In the genomic region with DNA sequence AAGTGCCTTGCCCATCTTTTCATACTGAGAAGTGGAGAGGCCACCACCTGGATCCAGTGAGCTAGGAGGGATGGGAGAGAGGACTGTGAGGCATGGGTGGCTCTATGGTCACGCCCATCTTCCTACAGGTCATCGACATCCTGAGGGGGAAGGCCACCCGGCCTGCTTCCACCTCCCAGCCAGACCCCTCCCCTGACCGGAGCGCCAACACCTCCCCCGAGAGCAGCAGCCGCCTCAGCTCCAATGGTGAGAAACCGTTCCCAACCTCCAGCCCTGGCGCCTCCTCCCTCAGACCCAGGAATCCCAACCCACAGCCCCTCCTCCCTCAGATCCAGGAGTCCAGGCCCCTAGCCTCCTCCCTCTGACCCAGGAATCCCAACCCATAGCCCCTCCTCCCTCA, we compare ENCODE assay signal across 12 cellular contexts. TPM values are rescaled to one million over a fixed set of nuclear protein-coding genes. Genes with fewer than 3 reads are reported as not detected.
DNase-seq lines count a peak whose midpoint lies in the region; ATAC-seq, FAIRE-seq and TF ChIP-seq lines count a peak whose summit lies in the region.
"Had no signal": no experiment of that assay in that cellular context is flagged by ENCODE, and none has a peak within 500 bp of the region (broad histone marks: within the 10 kb centered on the region; RNA-seq: fewer than 3 reads in every experiment).

No MANE protein-coding gene starts in this region.

- H2AFZ ChIP-seq in H1 (ENCODE audit: low read length), result no peak overlapping the region

- H3K36me3 ChIP-seq in H1 (ENCODE audit: control insufficient read depth in 2 of 4, insufficient read depth in 4 of 4, low read length in 3 of 4) (no peaks in the 10 kb centered on the region), upper lobe of right lung (peaks cover 41% of the 10 kb centered on the region)

- no peak overlapping the region for H4K91ac ChIP-seq in H1 (replicated peaks; ENCODE audit: insufficient read length, low read length)

- peak overlapping the region; percentile 90; the same call in 1 of the 2 replicates for H2BK12ac ChIP-seq in H1 (ENCODE audit: low read depth, low read length)

- peaks cover 23% of the 10 kb centered on the region for H3K23me2 ChIP-seq in H1 (ENCODE audit: low read depth, low read length)

- DNase-seq in activated naive CD8-positive, alpha-beta T cell treated with anti-CD3 and anti-CD28 coated beads, Interleukin-2, amount 10 ng/mL, durations not matched to agents 7 days and 5 days, result no peak
- no peak for DNase-seq in activated naive CD8-positive, alpha-beta T cell treated with anti-CD3 and anti-CD28 coated beads, Interleukin-2, amount 50 U/mL, for 24 hours
- DNase-seq in H1 (ENCODE audit: low read depth in 1 of 2, low spot score in 2 of 2) (peak in 1 of 2 experiments; percentile 78), naive B cell (no peak), upper lobe of right lung (no peak), NCI-H510A treated with DMSO at 0.1 percent for 48 hours (lab: John Stamatoyannopoulos, UW) (no peak), GM12892 (ENCODE audit: insufficient read length) (no peak), NCI-H146 (lab: John Stamatoyannopoulos, UW) (no peak)
- DNase-seq: stimulated activated CD4-positive, alpha-beta T cell treated with anti-CD3 and anti-CD28 coated beads, Interleukin-4, amount 100 ng/mL, for 4 hours had no signal

- no peak overlapping the region for H3K56ac ChIP-seq in H1 (replicated peaks; ENCODE audit: insufficient read length, low read depth, low read length)

- CTCF ChIA-PET in H1 (lab: Charles Lee; ENCODE audit: partially characterized antibody), result interaction anchor here (0.9 to 2.5 kb wide), 7 partner anchors 8 to 69 kb away, joined by 3 to 34 read pairs (median 4); no protein-coding TSS in a partner anchor

- peak overlapping the region; percentile 83; the same call in 1 of the 2 replicates for H3K18ac ChIP-seq in H1 (ENCODE audit: extremely low read depth, low read length)

- peak overlapping the region; percentile 42 to 66 (median 54); a peak in 7 of 8 replicates for H3K4me3 ChIP-seq in H1 (ENCODE audit: extremely low read depth in 1 of 4, insufficient read depth in 2 of 4, low read depth in 3 of 4, low read length in 4 of 4)
- peak overlapping the region; percentile 43 for H3K4me3 ChIP-seq in upper lobe of right lung

- H2BK120ac ChIP-seq in H1 (replicated peaks; ENCODE audit: low read depth, low read length), result no peak overlapping the region

- H4K5ac ChIP-seq in H1 (ENCODE audit: insufficient read length, low read depth, low read length), result no peak overlapping the region

- no peak overlapping the region for H3K9ac ChIP-seq in H1 (replicated peaks in 1 of 4; ENCODE audit: extremely low read depth in 1 of 4, low read depth in 3 of 4, low read length in 3 of 4)

- H3K79me1 ChIP-seq in H1 (ENCODE audit: low read depth, low read length), result no peaks in the 10 kb centered on the region

- H4K8ac ChIP-seq in H1 (ENCODE audit: extremely low read depth, insufficient read depth, low read length), result no peak overlapping the region

- FAIRE-seq in H1 (lab: Jason Lieb, UNC) (no peak), GM12892 (lab: Jason Lieb, UNC) (no peak)
- FAIRE-seq: bronchial epithelial cell had no signal

- H3K79me2 ChIP-seq in H1 (ENCODE audit: control insufficient read depth in 1 of 2, insufficient read depth in 2 of 2, low read length in 2 of 2), result no peaks in the 10 kb centered on the region

- 25% methylated on average over 2 of the region's 9 CpGs; no CpG with 5 or more reads in 1 of the 2 experiments for WGBS in H1 (ENCODE audit: extremely low coverage in 1 of 2, insufficient coverage in 1 of 2, insufficient read length in 1 of 2, insufficient replicate concordance in 2 of 2, low coverage in 1 of 2, low lambda C conversion rate in 2 of 2, missing lambda C conversion rate in 1 of 2), 2 experiments

- H4K20me1 ChIP-seq in H1 (replicated peaks in 1 of 2; ENCODE audit: control insufficient read depth in 1 of 2, insufficient read depth in 2 of 2, low read length in 2 of 2), result peaks cover 0 to 6% of the 10 kb centered on the region in 2 experiments

- H3K27me3 Mint-ChIP-seq in activated naive CD8-positive, alpha-beta T cell treated with anti-CD3 and anti-CD28 coated beads, Interleukin-2, amount 10 ng/mL, durations not matched to agents 7 days and 5 days, result no peaks in the 10 kb centered on the region
- H3K27me3 Mint-ChIP-seq in activated naive CD8-positive, alpha-beta T cell treated with anti-CD3 and anti-CD28 coated beads, Interleukin-2, amount 50 U/mL, for 24 hours, result no peaks in the 10 kb centered on the region
- H3K27me3 Mint-ChIP-seq in naive B cell, result no peaks in the 10 kb centered on the region

- no peak overlapping the region for H2BK5ac ChIP-seq in H1 (ENCODE audit: low read depth, low read length)

- peaks cover 42% of the 10 kb centered on the region for H3K36me3 Mint-ChIP-seq in activated naive CD8-positive, alpha-beta T cell treated with anti-CD3 and anti-CD28 coated beads, Interleukin-2, amount 10 ng/mL, durations not matched to agents 7 days and 5 days
- peaks cover 23% of the 10 kb centered on the region for H3K36me3 Mint-ChIP-seq in activated naive CD8-positive, alpha-beta T cell treated with anti-CD3 and anti-CD28 coated beads, Interleukin-2, amount 50 U/mL, for 24 hours (ENCODE audit: low read depth)
- H3K36me3 Mint-ChIP-seq in naive B cell, result peaks cover 0 to 6% of the 10 kb centered on the region in 2 donors

- intact Hi-C loops in upper lobe of right lung (cut with DNase I), result no loop called here

- peaks cover 26 to 43% (median 41%) of the 10 kb centered on the region in 4 experiments for H3K27me3 ChIP-seq in H1 (replicated peaks in 1 of 4; ENCODE audit: control insufficient read depth in 3 of 4, extremely low read depth in 1 of 4, insufficient read depth in 3 of 4, low read length in 3 of 4)
- no peaks in the 10 kb centered on the region for H3K27me3 ChIP-seq in upper lobe of right lung

- no peak for ATAC-seq in activated naive CD8-positive, alpha-beta T cell treated with anti-CD3 and anti-CD28 coated beads, Interleukin-2, amount 10 ng/mL, durations not matched to agents 7 days and 5 days (ENCODE audit: low read depth)
- ATAC-seq in activated naive CD8-positive, alpha-beta T cell treated with anti-CD3 and anti-CD28 coated beads, Interleukin-2, amount 50 U/mL, for 24 hours, result no peak
- ATAC-seq in naive B cell (ENCODE audit: low read depth in 2 of 2) (no peak), upper lobe of right lung (no peak)

- H3K27ac ChIP-seq in H1 (ENCODE audit: low read depth, low read length) (no peak overlapping the region), upper lobe of right lung (peak overlapping the region; percentile 72)

- H3K23ac ChIP-seq in H1 (ENCODE audit: insufficient read length), result no peak overlapping the region

- H2BK15ac ChIP-seq in H1 (ENCODE audit: low read length), result no peak overlapping the region

- H3K9me3 ChIP-seq in H1 (ENCODE audit: insufficient read depth in 2 of 2, low read depth in 1 of 2, low read length in 1 of 2) (no peaks in the 10 kb centered on the region), upper lobe of right lung (no peaks in the 10 kb centered on the region)

- POLR2A ChIA-PET in activated naive CD8-positive, alpha-beta T cell treated with anti-CD3 and anti-CD28 coated beads, Interleukin-2, amount 10 ng/mL, durations not matched to agents 7 days and 5 days (lab: Charles Lee), result no interaction called here
- POLR2A ChIA-PET in H1 (lab: Charles Lee; ENCODE audit: partially characterized antibody), result interaction anchor here (0.6 to 2.5 kb wide), 6 partner anchors 12 to 76 kb away, joined by 3 to 7 read pairs (median 4); no protein-coding TSS in a partner anchor

- no peak for TF ChIP-seq RAD21 in H1 (IDR thresholded peaks at IDR 0.05 in 1 of 2, conservative IDR thresholded peaks at IDR 0.05 in 1 of 2; ENCODE audit: low read depth in 2 of 2, low read length in 2 of 2)

- H3K4me3 Mint-ChIP-seq in activated naive CD8-positive, alpha-beta T cell treated with anti-CD3 and anti-CD28 coated beads, Interleukin-2, amount 10 ng/mL, durations not matched to agents 7 days and 5 days, result no peak overlapping the region
- H3K4me3 Mint-ChIP-seq in activated naive CD8-positive, alpha-beta T cell treated with anti-CD3 and anti-CD28 coated beads, Interleukin-2, amount 50 U/mL, for 24 hours, result no peak overlapping the region
- no peak overlapping the region for H3K4me3 Mint-ChIP-seq in naive B cell

- peaks cover 3% of the 10 kb centered on the region for H3K9me3 Mint-ChIP-seq in activated naive CD8-positive, alpha-beta T cell treated with anti-CD3 and anti-CD28 coated beads, Interleukin-2, amount 10 ng/mL, durations not matched to agents 7 days and 5 days
- no peaks in the 10 kb centered on the region for H3K9me3 Mint-ChIP-seq in activated naive CD8-positive, alpha-beta T cell treated with anti-CD3 and anti-CD28 coated beads, Interleukin-2, amount 50 U/mL, for 24 hours
- H3K9me3 Mint-ChIP-seq in naive B cell, result no peaks in the 10 kb centered on the region

- peak overlapping the region; percentile 81 to 100 for H3K4me2 ChIP-seq in H1 (ENCODE audit: insufficient read depth in 1 of 2, low read depth in 2 of 2, low read length in 2 of 2)

- no peak for TF ChIP-seq EP300 in H1 (IDR thresholded peaks at IDR 0.05; ENCODE audit: borderline replicate concordance in 1 of 2, low read depth in 2 of 2, low read length in 2 of 2)

- H3K4ac ChIP-seq in H1 (replicated peaks; ENCODE audit: insufficient read length, low read depth, low read length), result no peak overlapping the region

- H3K4me1 Mint-ChIP-seq in activated naive CD8-positive, alpha-beta T cell treated with anti-CD3 and anti-CD28 coated beads, Interleukin-2, amount 10 ng/mL, durations not matched to agents 7 days and 5 days, result peaks cover 44% of the 10 kb centered on the region
- peaks cover 34% of the 10 kb centered on the region for H3K4me1 Mint-ChIP-seq in activated naive CD8-positive, alpha-beta T cell treated with anti-CD3 and anti-CD28 coated beads, Interleukin-2, amount 50 U/mL, for 24 hours
- peaks cover 15 to 50% (median 17%) of the 10 kb centered on the region in 3 donors for H3K4me1 Mint-ChIP-seq in naive B cell

- peak overlapping the region; percentile 30 for H3K27ac Mint-ChIP-seq in activated naive CD8-positive, alpha-beta T cell treated with anti-CD3 and anti-CD28 coated beads, Interleukin-2, amount 10 ng/mL, durations not matched to agents 7 days and 5 days
- no peak overlapping the region for H3K27ac Mint-ChIP-seq in activated naive CD8-positive, alpha-beta T cell treated with anti-CD3 and anti-CD28 coated beads, Interleukin-2, amount 50 U/mL, for 24 hours
- H3K27ac Mint-ChIP-seq in naive B cell, result peak overlapping the region in 4 of 6 donors; percentile 15 to 54 (median 38)

- H3K14ac ChIP-seq in H1 (ENCODE audit: insufficient read length), result no peak overlapping the region

- TF ChIP-seq CTCF in H1 (IDR thresholded peaks at IDR 0.05; ENCODE audit: control extremely low read depth in 1 of 3, insufficient read depth in 1 of 3, low read depth in 1 of 3, low read length in 3 of 3), result no peak
- no peak for TF ChIP-seq CTCF in upper lobe of right lung (IDR thresholded peaks at IDR 0.05)

- H2AK5ac ChIP-seq in H1 (ENCODE audit: low read depth, low read length), result no peak overlapping the region

- H2BK20ac ChIP-seq in H1 (ENCODE audit: low read length), result no peak overlapping the region

- H3K4me1 ChIP-seq in H1 (replicated peaks in 1 of 4; ENCODE audit: control insufficient read depth in 3 of 4, insufficient read depth in 4 of 4, low read length in 3 of 4) (peaks cover 10 to 35% (median 17%) of the 10 kb centered on the region in 4 experiments), upper lobe of right lung (peaks cover 37% of the 10 kb centered on the region)

- TF ChIP-seq POLR2A in H1 (IDR thresholded peaks at IDR 0.05; ENCODE audit: control extremely low read depth in 1 of 2, low read depth in 2 of 2, low read length in 2 of 2) (no peak), GM12892 (IDR thresholded peaks at IDR 0.05; ENCODE audit: low read depth, low read length) (no peak)

RNA-seq across cellular contexts. Expression of a gene that starts 10.1 kb away (rescaled TPM):
- total RNA-seq in activated naive CD8-positive, alpha-beta T cell treated with anti-CD3 and anti-CD28 coated beads, Interleukin-2, amount 10 ng/mL, durations not matched to agents 7 days and 5 days, result 10 to 100 TPM; 25.0 to 28.8 TPM
- total RNA-seq in H1 (2021; fragmentation: NEBNext Ultra II Directional; extraction: Animal tissue kit (Norgen Biotek cat#: 25700)), result 1.7 and 2.4 TPM in 2 replicates
- polyA plus RNA-seq in H1 (2011; rRNA removed) (0.88 and 3.0 TPM in 2 replicates), naive B cell (ENCODE audit: low read depth in 6 of 6) (10 to 100 TPM in 5 of 6 donors, 1 to 10 TPM in 1; 8.2 to 17.4 (median 14.1) TPM)
- polyA plus RNA-seq in H1 (2011; cell fraction: cytosol; rRNA removed), result 1.5 TPM
- 2.2 TPM for polyA plus RNA-seq in H1 (2011; cell fraction: nucleus; rRNA removed)
- 1.7 to 3.7 TPM (median 2.5 TPM) in 4 replicates for polyA plus RNA-seq in H1 (2012, experiment 1 of 2)
- 2.0 TPM for polyA plus RNA-seq in H1 (2012, experiment 2 of 2)
- polyA plus RNA-seq in H1 (2013, experiment 1 of 2), result 2.5 TPM
- 3.0 TPM for polyA plus RNA-seq in H1 (2013, experiment 2 of 2)
- polyA minus RNA-seq in H1 (2011; rRNA and poly(A)+ RNA removed), result 0.24 and 0.28 TPM in 2 replicates
- polyA minus RNA-seq in H1 (2011; cell fraction: cytosol; rRNA and poly(A)+ RNA removed), result 2.6 TPM
- 1.2 TPM for polyA minus RNA-seq in H1 (2011; cell fraction: nucleus; rRNA and poly(A)+ RNA removed)
- 87.4 TPM for total RNA-seq in upper lobe of right lung
- polyA plus RNA-seq in GM12892 (2012; ENCODE audit: missing spikeins), result 3.3 TPM

RNA-seq across cellular contexts. Expression of a gene that starts 19.1 kb away (rescaled TPM):
- total RNA-seq in activated naive CD8-positive, alpha-beta T cell treated with anti-CD3 and anti-CD28 coated beads, Interleukin-2, amount 10 ng/mL, durations not matched to agents 7 days and 5 days, result not detected
- total RNA-seq in H1 (2021; fragmentation: NEBNext Ultra II Directional; extraction: Animal tissue kit (Norgen Biotek cat#: 25700)), result 17.4 and 19.2 TPM in 2 replicates
- polyA plus RNA-seq in H1 (2011; rRNA removed), result 35.7 and 53.4 TPM in 2 replicates
- polyA plus RNA-seq in H1 (2011; cell fraction: cytosol; rRNA removed), result 29.6 TPM
- polyA plus RNA-seq in H1 (2011; cell fraction: nucleus; rRNA removed), result 73.8 TPM
- 10.4 to 27.8 TPM (median 20.4 TPM) in 4 replicates for polyA plus RNA-seq in H1 (2012, experiment 1 of 2)
- polyA plus RNA-seq in H1 (2012, experiment 2 of 2), result 14.5 TPM
- 15.0 TPM for polyA plus RNA-seq in H1 (2013, experiment 1 of 2)
- 13.7 TPM for polyA plus RNA-seq in H1 (2013, experiment 2 of 2)
- polyA minus RNA-seq in H1 (2011; rRNA and poly(A)+ RNA removed), result 20.2 and 26.7 TPM in 2 replicates
- polyA minus RNA-seq in H1 (2011; cell fraction: cytosol; rRNA and poly(A)+ RNA removed), result 23.1 TPM
- polyA minus RNA-seq in H1 (2011; cell fraction: nucleus; rRNA and poly(A)+ RNA removed), result 37.0 TPM
- not detected for polyA plus RNA-seq in naive B cell (ENCODE audit: low read depth in 6 of 6)
- total RNA-seq in upper lobe of right lung, result 3.2 TPM
- polyA plus RNA-seq in GM12892 (2012; ENCODE audit: missing spikeins), result not detected
- total RNA-seq: T-helper 2 cell treated with Interferon-gamma antibody and Interleukin-4, amounts not matched to agents 100 ng/mL and 5 ng/mL, for 36 hours had no signal

RNA-seq across cellular contexts. Expression of a gene that starts 50.3 kb away (rescaled TPM):
- not detected for total RNA-seq in activated naive CD8-positive, alpha-beta T cell treated with anti-CD3 and anti-CD28 coated beads, Interleukin-2, amount 10 ng/mL, durations not matched to agents 7 days and 5 days
- 81.4 and 83.0 TPM in 2 replicates for total RNA-seq in H1 (2021; fragmentation: NEBNext Ultra II Directional; extraction: Animal tissue kit (Norgen Biotek cat#: 25700))
- polyA plus RNA-seq in H1 (2011; rRNA removed) (32.5 and 84.3 TPM in 2 replicates), naive B cell (ENCODE audit: low read depth in 6 of 6) (not detected)
- 29.6 TPM for polyA plus RNA-seq in H1 (2011; cell fraction: cytosol; rRNA removed)
- polyA plus RNA-seq in H1 (2011; cell fraction: nucleus; rRNA removed), result 172 TPM
- polyA plus RNA-seq in H1 (2012, experiment 1 of 2), result 73.9 to 108 TPM (median 100 TPM) in 4 replicates
- 60.5 TPM for polyA plus RNA-seq in H1 (2012, experiment 2 of 2)
- 107 TPM for polyA plus RNA-seq in H1 (2013, experiment 1 of 2)
- 98.4 TPM for polyA plus RNA-seq in H1 (2013, experiment 2 of 2)
- 12.6 and 16.0 TPM in 2 replicates for polyA minus RNA-seq in H1 (2011; rRNA and poly(A)+ RNA removed)
- polyA minus RNA-seq in H1 (2011; cell fraction: cytosol; rRNA and poly(A)+ RNA removed), result 45.1 TPM
- 38.0 TPM for polyA minus RNA-seq in H1 (2011; cell fraction: nucleus; rRNA and poly(A)+ RNA removed)
- total RNA-seq in upper lobe of right lung, result 280 TPM
- polyA plus RNA-seq in GM12892 (2012; ENCODE audit: missing spikeins), result not detected
- total RNA-seq: T-helper 2 cell treated with Interferon-gamma antibody and Interleukin-4, amounts not matched to agents 100 ng/mL and 5 ng/mL, for 36 hours had no signal

RNA-seq across cellular contexts. Expression of a gene that starts 59.6 kb away (rescaled TPM):
- not detected for total RNA-seq in activated naive CD8-positive, alpha-beta T cell treated with anti-CD3 and anti-CD28 coated beads, Interleukin-2, amount 10 ng/mL, durations not matched to agents 7 days and 5 days
- not detected in 2 replicates for total RNA-seq in H1 (2021; fragmentation: NEBNext Ultra II Directional; extraction: Animal tissue kit (Norgen Biotek cat#: 25700))
- polyA plus RNA-seq in H1 (2011; rRNA removed) (not detected in 2 replicates), naive B cell (ENCODE audit: low read depth in 6 of 6) (not detected)
- polyA plus RNA-seq in H1 (2011; cell fraction: cytosol; rRNA removed), result not detected
- polyA plus RNA-seq in H1 (2011; cell fraction: nucleus; rRNA removed), result not detected
- not detected in 4 replicates for polyA plus RNA-seq in H1 (2012, experiment 1 of 2)
- polyA plus RNA-seq in H1 (2012, experiment 2 of 2), result not detected
- polyA plus RNA-seq in H1 (2013, experiment 1 of 2), result not detected
- not detected for polyA plus RNA-seq in H1 (2013, experiment 2 of 2)
- polyA minus RNA-seq in H1 (2011; rRNA and poly(A)+ RNA removed), result not detected in 2 replicates
- polyA minus RNA-seq in H1 (2011; cell fraction: cytosol; rRNA and poly(A)+ RNA removed), result not detected
- not detected for polyA minus RNA-seq in H1 (2011; cell fraction: nucleus; rRNA and poly(A)+ RNA removed)
- total RNA-seq in upper lobe of right lung, result not detected
- not detected for polyA plus RNA-seq in GM12892 (2012; ENCODE audit: missing spikeins)
- total RNA-seq: bronchial epithelial cell; T-helper 2 cell treated with Interferon-gamma antibody and Interleukin-4, amounts not matched to agents 100 ng/mL and 5 ng/mL, for 36 hours had no signal
- polyA plus RNA-seq: liver had no signal

Comparison
In these comparisons a context has a peak if more than half of its experiments do, and no peak if none do; other contexts are left out.
1. RNA of a gene that starts 50.3 kb away (total RNA-seq): 280 TPM in upper lobe of right lung (single experiment) and 81.4 to 83.0 TPM in H1; not detected in activated naive CD8-positive, alpha-beta T cell treated with anti-CD3 and anti-CD28 coated beads, Interleukin-2, amount 10 ng/mL, durations not matched to agents 7 days and 5 days; every median in the first group is over 10 times any median in the second.